18 cellular contexts compared by ENCODE assay signal in the genomic region with DNA sequence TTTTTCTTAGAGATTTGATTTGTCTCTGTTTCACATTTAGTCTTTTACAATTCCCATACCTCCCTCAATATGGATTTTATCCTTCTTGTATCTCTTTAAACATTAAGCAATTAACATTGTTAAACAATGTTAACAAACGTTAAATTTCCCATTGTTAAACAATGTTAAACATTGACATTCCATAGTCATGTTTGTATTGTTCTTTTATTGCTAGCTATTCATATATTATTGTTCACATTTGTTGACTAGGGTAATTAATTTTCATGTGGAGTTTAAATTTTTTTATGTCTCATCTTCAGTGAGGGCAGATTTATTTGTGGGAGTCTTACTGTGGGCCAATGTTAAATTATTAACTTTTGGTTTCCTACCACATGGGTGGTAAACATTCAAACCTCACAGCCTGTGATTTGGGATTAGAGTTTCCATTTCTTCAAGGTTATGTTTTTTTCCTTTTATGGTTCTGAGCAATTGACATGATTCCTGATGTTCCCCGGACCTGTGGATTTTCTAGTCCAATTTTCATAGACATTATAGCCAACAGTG.
DNase-seq lines count a peak whose midpoint lies in the region; ATAC-seq, FAIRE-seq and TF ChIP-seq lines count a peak whose summit lies in the region.
"Had no signal": no experiment of that assay in that cellular context is flagged by ENCODE, and none has a peak within 500 bp of the region (broad histone marks: within the 10 kb centered on the region; RNA-seq: fewer than 3 reads in every experiment).

No MANE protein-coding gene starts in this region.

- no peaks in the 10 kb centered on the region for H3K9me3 ChIP-seq in PC-9 (ENCODE audit: insufficient read depth, low read depth)
- H3K9me3 ChIP-seq in kidney (ENCODE audit: control insufficient read depth in 1 of 2, low read length in 2 of 2), result no peaks in the 10 kb centered on the region
- H3K9me3 ChIP-seq: Caco-2 had no signal

- no peak overlapping the region for H3K27ac Mint-ChIP-seq in activated CD4-positive, alpha-beta T cell treated with anti-CD3 and anti-CD28 coated beads, Interleukin-2, amount 10 ng/mL, durations not matched to agents 24 days and 14 days
- H3K27ac Mint-ChIP-seq in activated CD8-positive, alpha-beta T cell treated with anti-CD3 and anti-CD28 coated beads for 36 hours, result no peak overlapping the region
- H3K27ac Mint-ChIP-seq: CD8-positive, alpha-beta memory T cell; HFFc6 had no signal

- no peaks in the 10 kb centered on the region for H3K27me3 ChIP-seq in PC-9 (ENCODE audit: insufficient read depth, low read depth)

- FAIRE-seq in kidney (lab: Jason Lieb, UNC), result peak; percentile 6
- FAIRE-seq: GM18507, GM19239, HTR-8/SVneo, K562 had no signal

- H3K9me3 Mint-ChIP-seq in activated CD4-positive, alpha-beta T cell treated with anti-CD3 and anti-CD28 coated beads, Interleukin-2, amount 10 ng/mL, durations not matched to agents 24 days and 14 days, result peaks cover 9% of the 10 kb centered on the region
- H3K9me3 Mint-ChIP-seq in activated CD8-positive, alpha-beta T cell treated with anti-CD3 and anti-CD28 coated beads for 36 hours, result peaks cover 12% of the 10 kb centered on the region

- no peak overlapping the region for H3K4me2 ChIP-seq in PC-9

- no peaks in the 10 kb centered on the region for H3K27me3 Mint-ChIP-seq in activated CD4-positive, alpha-beta T cell treated with anti-CD3 and anti-CD28 coated beads, Interleukin-2, amount 10 ng/mL, durations not matched to agents 24 days and 14 days
- no peaks in the 10 kb centered on the region for H3K27me3 Mint-ChIP-seq in activated CD8-positive, alpha-beta T cell treated with anti-CD3 and anti-CD28 coated beads for 36 hours
- H3K27me3 Mint-ChIP-seq: CD8-positive, alpha-beta memory T cell had no signal

- intact Hi-C loops in PC-9 (cut with micrococcal nuclease; ENCODE audit: unreplicated experiment) (no loop called here), kidney (cut with DNase I) (no loop called here)
- intact Hi-C loops in activated CD4-positive, alpha-beta T cell treated with anti-CD3 and anti-CD28 coated beads, Interleukin-2, amount 10 ng/mL, durations not matched to agents 24 days and 14 days (cut with micrococcal nuclease), result no loop called here
- intact Hi-C loops in activated CD8-positive, alpha-beta T cell treated with anti-CD3 and anti-CD28 coated beads for 36 hours (cut with micrococcal nuclease), result no loop called here

- H3F3A ChIP-seq in PC-9 (ENCODE audit: insufficient read depth, low read depth), result no peaks in the 10 kb centered on the region

- no peak for DNase-seq in PC-9
- no peak for DNase-seq in kidney
- DNase-seq in activated CD4-positive, alpha-beta T cell treated with anti-CD3 and anti-CD28 coated beads, Interleukin-2, amount 10 ng/mL, durations not matched to agents 24 days and 14 days, result no peak
- DNase-seq in islet precursor cell, result no peak
- no peak for DNase-seq in activated CD8-positive, alpha-beta T cell treated with anti-CD3 and anti-CD28 coated beads for 36 hours
- DNase-seq: Caco-2; CD8-positive, alpha-beta memory T cell; GF-D8; HCEC 1CT; HFFc6; Karpas-422 had no signal

- TF ChIP-seq CTCF in PC-9 (conservative IDR thresholded peaks at IDR 0.05) (no peak), kidney (IDR thresholded peaks at IDR 0.05; ENCODE audit: borderline replicate concordance, extremely low read depth, insufficient read depth) (no peak)
- TF ChIP-seq CTCF in activated CD8-positive, alpha-beta T cell treated with anti-CD3 and anti-CD28 coated beads for 36 hours (IDR thresholded peaks at IDR 0.05), result no peak

- H3K79me2 ChIP-seq in PC-9 (ENCODE audit: low read depth), result no peaks in the 10 kb centered on the region

- no peak overlapping the region for H3K9ac ChIP-seq in kidney (ENCODE audit: low read length in 2 of 2)

- H3K4me3 ChIP-seq in PC-9 (no peak overlapping the region), kidney (ENCODE audit: low read length in 2 of 2) (no peak overlapping the region)
- H3K4me3 ChIP-seq: K562 had no signal

- 0 out of 2 replicates have a peak overlapping the region, but pooled peaks have one; percentile 33 for H2AFZ ChIP-seq in PC-9

- ATAC-seq in GM18511 (IDR thresholded peaks at IDR 0.05; ENCODE audit: unreplicated experiment) (peak; percentile 63), HG03097 (IDR thresholded peaks at IDR 0.05; ENCODE audit: low FRiP score, unreplicated experiment) (peak; percentile 63)
- no peak for ATAC-seq in activated CD8-positive, alpha-beta T cell treated with anti-CD3 and anti-CD28 coated beads for 36 hours
- ATAC-seq: K562 had no signal

- H3K4me1 Mint-ChIP-seq in activated CD4-positive, alpha-beta T cell treated with anti-CD3 and anti-CD28 coated beads, Interleukin-2, amount 10 ng/mL, durations not matched to agents 24 days and 14 days, result no peaks in the 10 kb centered on the region
- H3K4me1 Mint-ChIP-seq in activated CD8-positive, alpha-beta T cell treated with anti-CD3 and anti-CD28 coated beads for 36 hours (ENCODE audit: low read depth), result no peaks in the 10 kb centered on the region
- H3K4me1 Mint-ChIP-seq: CD8-positive, alpha-beta memory T cell had no signal

- H3K4me3 Mint-ChIP-seq in activated CD4-positive, alpha-beta T cell treated with anti-CD3 and anti-CD28 coated beads, Interleukin-2, amount 10 ng/mL, durations not matched to agents 24 days and 14 days, result no peak overlapping the region
- H3K4me3 Mint-ChIP-seq in activated CD8-positive, alpha-beta T cell treated with anti-CD3 and anti-CD28 coated beads for 36 hours, result no peak overlapping the region
- H3K4me3 Mint-ChIP-seq: CD8-positive, alpha-beta memory T cell; HFFc6 had no signal

- no TSS peak for BruUV-seq in PC-9 (replicated peaks; lab: Mats Ljungman, UMichigan)

- H3K36me3 Mint-ChIP-seq in activated CD4-positive, alpha-beta T cell treated with anti-CD3 and anti-CD28 coated beads, Interleukin-2, amount 10 ng/mL, durations not matched to agents 24 days and 14 days (ENCODE audit: low read depth), result no peaks in the 10 kb centered on the region
- no peaks in the 10 kb centered on the region for H3K36me3 Mint-ChIP-seq in activated CD8-positive, alpha-beta T cell treated with anti-CD3 and anti-CD28 coated beads for 36 hours (ENCODE audit: low read depth)
- H3K36me3 Mint-ChIP-seq: CD8-positive, alpha-beta memory T cell had no signal

- no peaks in the 10 kb centered on the region for H3K9me2 ChIP-seq in PC-9 (ENCODE audit: insufficient read depth)

- no peak overlapping the region for H3K27ac ChIP-seq in PC-9
- H3K27ac ChIP-seq in kidney (ENCODE audit: low read depth in 2 of 2, low read length in 2 of 2), result no peak overlapping the region
- H3K27ac ChIP-seq: 22Rv1 had no signal

- CTCF ChIA-PET in PC-9 (lab: Charles Lee), result no interaction called here
- CTCF ChIA-PET in activated CD8-positive, alpha-beta T cell treated with anti-CD3 and anti-CD28 coated beads for 36 hours (lab: Charles Lee), result no interaction called here

- H3K4me1 ChIP-seq in PC-9 (replicated peaks; ENCODE audit: insufficient read depth) (no peaks in the 10 kb centered on the region), kidney (ENCODE audit: control insufficient read depth in 1 of 2, insufficient read depth in 1 of 2, low read depth in 1 of 2, low read length in 2 of 2) (no peaks in the 10 kb centered on the region)
- H3K4me1 ChIP-seq: Caco-2 had no signal

- no peaks in the 10 kb centered on the region for H3K36me3 ChIP-seq in PC-9 (ENCODE audit: low read depth)
- H3K36me3 ChIP-seq in kidney (ENCODE audit: control insufficient read depth in 1 of 2, insufficient read depth in 2 of 2, low read length in 2 of 2), result no peaks in the 10 kb centered on the region

- no peaks in the 10 kb centered on the region for H4K20me1 ChIP-seq in PC-9 (ENCODE audit: insufficient read depth)

- POLR2A ChIA-PET in PC-9 (lab: Charles Lee; ENCODE audit: unreplicated experiment), result no interaction called here
- POLR2A ChIA-PET in activated CD8-positive, alpha-beta T cell treated with anti-CD3 and anti-CD28 coated beads for 36 hours (lab: Charles Lee), result no interaction called here
